Comparison of ENCODE assay signal across 19 cellular contexts in the genomic region with DNA sequence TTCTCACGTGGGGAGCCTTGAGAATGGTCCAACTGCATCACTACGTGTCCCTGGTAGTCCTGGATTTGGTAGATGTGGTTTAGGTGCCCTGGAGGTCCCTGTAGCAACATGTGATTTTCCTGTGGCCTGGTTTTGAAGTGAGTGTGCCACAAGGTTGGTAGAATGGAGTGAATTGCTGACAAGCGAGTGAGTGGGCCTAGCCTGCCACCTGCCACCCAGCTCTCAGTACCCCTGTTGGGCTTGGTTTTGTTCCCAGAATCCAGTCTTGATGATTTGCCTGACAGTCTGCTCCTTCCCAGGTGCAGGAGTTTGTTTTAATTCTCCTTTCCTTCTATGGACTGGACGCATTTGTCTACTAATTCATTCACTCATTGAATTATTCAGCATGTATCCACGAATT.
"Had no signal": no experiment of that assay in that cellular context is flagged by ENCODE, and none has a peak within 500 bp of the region (broad histone marks: within the 10 kb centered on the region; RNA-seq: fewer than 3 reads in every experiment).

No MANE protein-coding gene starts in this region.

- H3K36me3 ChIP-seq: esophagus squamous epithelium, thyroid gland had no signal

- H3K9me3 ChIP-seq: esophagus squamous epithelium, psoas muscle, thyroid gland had no signal

- H3K4me3 ChIP-seq: esophagus squamous epithelium, lung, psoas muscle, thyroid gland had no signal

- H3K27me3 ChIP-seq: thyroid gland had no signal

- H3K4me1 ChIP-seq: psoas muscle had no signal

- ATAC-seq: psoas muscle had no signal

- DNase-seq: esophagus squamous epithelium; foreskin fibroblast; immature natural killer cell; kidney; left cardiac atrium; left ventricle myocardium superior; mesenchymal stem cell; naive B cell; psoas muscle; retina; small intestine; stimulated activated CD4-positive, alpha-beta T cell treated with anti-CD3 and anti-CD28 coated beads, Interleukin-12 subunit alpha, Interleukin-12 subunit beta, amount 100 ng/mL, for 4 hours; stimulated activated naive CD4-positive, alpha-beta T cell treated with Interleukin-2 at 50 U/mL for 16 hours; thyroid gland had no signal

- H3K27me3 Mint-ChIP-seq: type B pancreatic cell had no signal

- H3K36me3 Mint-ChIP-seq: immature natural killer cell, naive B cell, type B pancreatic cell had no signal

- H3K9me3 Mint-ChIP-seq: dendritic cell treated with granulocyte-macrophage colony-stimulating factor and Interleukin-4, amounts not matched to agents 40 ng/mL and 50 ng/mL, for 4 days; immature natural killer cell; naive B cell; nephron; type B pancreatic cell had no signal

- H3K4me3 Mint-ChIP-seq: dendritic cell treated with granulocyte-macrophage colony-stimulating factor and Interleukin-4, amounts not matched to agents 40 ng/mL and 50 ng/mL, for 4 days; immature natural killer cell; naive B cell; nephron; type B pancreatic cell had no signal

- FAIRE-seq: colon, kidney, small intestine had no signal

- H3K27ac ChIP-seq: esophagus squamous epithelium, psoas muscle, thyroid gland had no signal

- H3K27ac Mint-ChIP-seq: dendritic cell treated with granulocyte-macrophage colony-stimulating factor and Interleukin-4, amounts not matched to agents 40 ng/mL and 50 ng/mL, for 4 days; nephron; type B pancreatic cell had no signal
